Comparison of ENCODE assay signal across 8 cellular contexts in the genomic region with DNA sequence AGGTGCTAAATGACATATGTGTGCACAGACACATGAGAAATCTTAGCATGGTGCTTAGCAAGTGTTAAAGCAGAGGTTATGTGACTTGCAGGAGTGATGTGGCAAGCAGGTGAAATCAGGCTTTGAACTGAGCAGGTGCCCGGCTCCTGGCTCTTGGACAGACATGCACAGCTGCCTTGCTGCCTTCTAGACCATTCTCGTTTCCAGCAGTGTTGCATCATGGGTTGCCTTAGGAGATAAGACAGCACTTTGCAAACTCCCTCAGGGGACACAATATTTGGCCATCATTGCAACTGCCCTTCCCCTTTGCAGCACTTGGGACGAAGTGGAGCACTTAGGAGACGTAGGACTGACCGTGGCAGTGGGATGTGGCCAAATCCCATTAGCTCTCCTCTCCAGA. TPM values are rescaled to one million over a fixed set of nuclear protein-coding genes. Genes with fewer than 3 reads are reported as not detected.
"Had no signal": no experiment of that assay in that cellular context is flagged by ENCODE, and none has a peak within 500 bp of the region (broad histone marks: within the 10 kb centered on the region; RNA-seq: fewer than 3 reads in every experiment).

No MANE protein-coding gene starts in this region.

- H3K4me3 ChIP-seq: GM23248, HAP-1, K562 had no signal

- H3K27ac Mint-ChIP-seq: HFFc6 had no signal

- H3K4me1 ChIP-seq: HAP-1 had no signal

- DNase-seq: GM23248, GOT3, H7, HFFc6, IMR-90 had no signal

- H3K4me3 Mint-ChIP-seq: HFFc6 had no signal

- H3K27ac ChIP-seq: GM23248 had no signal

- H2AFZ ChIP-seq: GM23248 had no signal

- H3K9ac ChIP-seq: GM23248 had no signal

- H3K36me3 ChIP-seq: HAP-1 had no signal

- H3K9me3 ChIP-seq: HAP-1 had no signal

RNA-seq across cellular contexts. Expression of a gene that starts 17.2 kb away (rescaled TPM):
- total RNA-seq: HFFc6, HT-29, IMR-90, K562 had no signal
- polyA plus RNA-seq: IMR-90, K562 had no signal
